Comparison of ENCODE assay signal across 16 cellular contexts in the genomic region with DNA sequence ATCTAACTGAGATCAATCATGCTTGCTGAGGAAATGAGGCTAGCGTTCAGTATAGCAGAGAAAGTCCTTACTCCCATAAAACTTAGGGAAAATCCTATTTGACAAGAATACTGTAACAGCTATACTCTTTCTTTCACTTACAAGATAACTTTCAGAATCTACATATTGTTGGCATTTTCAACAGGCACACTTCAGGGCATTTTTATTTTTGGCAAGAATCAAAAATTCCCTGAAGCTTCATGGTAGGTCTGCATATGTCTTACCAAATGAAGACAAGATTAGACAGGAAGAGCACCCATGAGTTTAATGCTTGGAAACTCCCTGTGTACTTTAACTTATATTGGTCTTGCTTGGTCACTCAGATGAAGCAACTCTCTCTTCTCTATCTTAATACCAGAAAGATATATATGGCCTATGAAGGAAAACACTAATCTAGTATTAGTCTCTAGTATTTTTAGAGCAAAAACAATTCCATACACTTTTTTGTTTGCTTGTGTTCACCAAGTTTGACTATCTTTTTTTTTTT.
DNase-seq lines count a peak whose midpoint lies in the region; ATAC-seq, FAIRE-seq and TF ChIP-seq lines count a peak whose summit lies in the region.
"Had no signal": no experiment of that assay in that cellular context is flagged by ENCODE, and none has a peak within 500 bp of the region (broad histone marks: within the 10 kb centered on the region; RNA-seq: fewer than 3 reads in every experiment).

No MANE protein-coding gene starts in this region.

- H3K4me1 ChIP-seq in OCI-LY3 (ENCODE audit: low read length): peaks cover 17% of the 10 kb centered on the region
- H3K4me1 ChIP-seq in mucosa of descending colon (ENCODE audit: low read depth): no peaks in the 10 kb centered on the region
- H3K4me1 ChIP-seq in HAP-1: no peaks in the 10 kb centered on the region
- H3K4me1 ChIP-seq in A673 (ENCODE audit: insufficient read depth, low read length, poor library complexity, severe bottlenecking): no peaks in the 10 kb centered on the region
- H3K4me1 ChIP-seq in body of pancreas: no peaks in the 10 kb centered on the region

- in situ Hi-C loops in HAP-1 (cut with MboI; ENCODE audit: low sequenced_read_pairs): no loop called here

- WGBS in body of pancreas, 2 donors: 68 to 83% methylated on average over 1 of the region's 1 CpG

- BruUV-seq in A673 (replicated peaks; lab: Mats Ljungman, UMichigan): no TSS peak

- no peaks in the 10 kb centered on the region for H3K9me3 ChIP-seq in OCI-LY3 (ENCODE audit: insufficient read depth, low read length)
- H3K9me3 ChIP-seq in mucosa of descending colon: no peaks in the 10 kb centered on the region
- H3K9me3 ChIP-seq in HAP-1: no peaks in the 10 kb centered on the region
- no peaks in the 10 kb centered on the region for H3K9me3 ChIP-seq in A673 (ENCODE audit: low read depth, low read length, poor library complexity, severe bottlenecking)
- no peaks in the 10 kb centered on the region for H3K9me3 ChIP-seq in body of pancreas
- H3K9me3 ChIP-seq: MG63 had no signal

- H3K27me3 ChIP-seq in OCI-LY3 (ENCODE audit: low read depth, low read length): no peaks in the 10 kb centered on the region
- H3K27me3 ChIP-seq in HAP-1 (ENCODE audit: low read depth): no peaks in the 10 kb centered on the region
- H3K27me3 ChIP-seq in A673 (replicated peaks; ENCODE audit: insufficient read depth, low read depth, low read length, poor library complexity): no peaks in the 10 kb centered on the region
- no peaks in the 10 kb centered on the region for H3K27me3 ChIP-seq in body of pancreas
- H3K27me3 ChIP-seq: brain microvascular endothelial cell, MG63 had no signal

- POLR2A ChIA-PET in A673 (lab: Charles Lee; ENCODE audit: low non-redundant PET): no interaction called here

- DNase-seq in CD14-positive monocyte (ENCODE audit: low spot score) (no peak), GM19239 (ENCODE audit: insufficient read length, low spot score) (no peak), mucosa of descending colon (no peak), HAP-1 (ENCODE audit: low spot score in 2 of 2) (no peak), A673 (ENCODE audit: low spot score) (no peak), hippocampal formation (lab: John Stamatoyannopoulos, UW) (no peak), body of pancreas (no peak)
- DNase-seq: activated CD8-positive, alpha-beta memory T cell treated with anti-CD3 and anti-CD28 coated beads, Interleukin-2, amount 10 ng/mL, durations not matched to agents 7 days and 5 days; activated naive CD4-positive, alpha-beta T cell treated with Interleukin-2 at 50 U/mL for 16 hours; brain microvascular endothelial cell; natural killer cell; NCI-H2107; NCI-H748 treated with DMSO at 0.1 percent for 48 hours had no signal

- peaks cover 35% of the 10 kb centered on the region for H3K4me1 Mint-ChIP-seq in CD14-positive monocyte
- H3K4me1 Mint-ChIP-seq: natural killer cell had no signal

- peak; percentile 44 for FAIRE-seq in GM19239 (lab: Jason Lieb, UNC)
- FAIRE-seq: HTR-8/SVneo had no signal

- H3K36me3 Mint-ChIP-seq in CD14-positive monocyte: peaks cover 3 to 8% of the 10 kb centered on the region in 2 donors
- H3K36me3 Mint-ChIP-seq: natural killer cell had no signal

- peaks cover 0 to 2% (median 0%) of the 10 kb centered on the region in 3 donors for H3K27me3 Mint-ChIP-seq in CD14-positive monocyte (ENCODE audit: low read depth in 3 of 3)
- H3K27me3 Mint-ChIP-seq: activated CD8-positive, alpha-beta memory T cell treated with anti-CD3 and anti-CD28 coated beads, Interleukin-2, amount 10 ng/mL, durations not matched to agents 7 days and 5 days had no signal

- H3K27ac Mint-ChIP-seq in CD14-positive monocyte: peak overlapping the region; percentile 88 to 96 (median 95)
- H3K27ac Mint-ChIP-seq: activated CD8-positive, alpha-beta memory T cell treated with anti-CD3 and anti-CD28 coated beads, Interleukin-2, amount 10 ng/mL, durations not matched to agents 7 days and 5 days; natural killer cell had no signal

- ATAC-seq in mucosa of descending colon (peak; percentile 43), body of pancreas (no peak)
- ATAC-seq: activated CD8-positive, alpha-beta memory T cell treated with anti-CD3 and anti-CD28 coated beads, Interleukin-2, amount 10 ng/mL, durations not matched to agents 7 days and 5 days had no signal

- H2AFZ ChIP-seq in OCI-LY3 (ENCODE audit: low read depth, low read length): no peak overlapping the region

- H3K36me3 ChIP-seq in OCI-LY3 (replicated peaks; ENCODE audit: low read depth, low read length): peaks cover 50% of the 10 kb centered on the region
- no peaks in the 10 kb centered on the region for H3K36me3 ChIP-seq in mucosa of descending colon (ENCODE audit: low read depth)
- no peaks in the 10 kb centered on the region for H3K36me3 ChIP-seq in HAP-1 (replicated peaks)
- H3K36me3 ChIP-seq in A673 (ENCODE audit: insufficient read depth, low read length, poor library complexity, severe bottlenecking): no peaks in the 10 kb centered on the region
- no peaks in the 10 kb centered on the region for H3K36me3 ChIP-seq in body of pancreas (replicated peaks in 1 of 2; ENCODE audit: insufficient read depth in 1 of 2, low read depth in 2 of 2)
- H3K36me3 ChIP-seq: brain microvascular endothelial cell, MG63 had no signal

- H4K20me1 ChIP-seq in OCI-LY3 (ENCODE audit: insufficient read depth, low read length): peaks cover 70% of the 10 kb centered on the region

- no peak overlapping the region for H3K4me3 ChIP-seq in OCI-LY3 (ENCODE audit: low read length)
- H3K4me3 ChIP-seq in mucosa of descending colon: no peak overlapping the region
- no peak overlapping the region for H3K4me3 ChIP-seq in HAP-1
- no peak overlapping the region for H3K4me3 ChIP-seq in A673 (ENCODE audit: low read depth, low read length, poor library complexity, severe bottlenecking)
- H3K4me3 ChIP-seq in body of pancreas: no peak overlapping the region
- H3K4me3 ChIP-seq: MG63 had no signal

- H3K9ac ChIP-seq in OCI-LY3 (ENCODE audit: low read length): no peak overlapping the region

- TF ChIP-seq POLR2A in body of pancreas (IDR thresholded peaks at IDR 0.05): no peak

- no peaks in the 10 kb centered on the region for H3K9me3 Mint-ChIP-seq in CD14-positive monocyte
- H3K9me3 Mint-ChIP-seq: natural killer cell had no signal

- H3K27ac ChIP-seq in OCI-LY3 (ENCODE audit: low read length) (peak overlapping the region; percentile 31), A673 (ENCODE audit: low read depth, low read length, poor library complexity, severe bottlenecking) (no peak overlapping the region), body of pancreas (no peak overlapping the region)
- H3K27ac ChIP-seq: brain microvascular endothelial cell had no signal

- no peak overlapping the region for H3K4me2 ChIP-seq in OCI-LY3 (ENCODE audit: low read length)

- intact Hi-C loops in CD14-positive monocyte (cut with micrococcal nuclease) (no loop called here), mucosa of descending colon (cut with DNase I, micrococcal nuclease) (no loop called here), A673 (cut with micrococcal nuclease; ENCODE audit: unreplicated experiment) (no loop called here), body of pancreas (cut with DNase I) (no loop called here)

- CTCF ChIA-PET in A673 (lab: Charles Lee): no interaction called here

- no peak overlapping the region for H3K4me3 Mint-ChIP-seq in CD14-positive monocyte
- H3K4me3 Mint-ChIP-seq: activated CD8-positive, alpha-beta memory T cell treated with anti-CD3 and anti-CD28 coated beads, Interleukin-2, amount 10 ng/mL, durations not matched to agents 7 days and 5 days; natural killer cell had no signal

- no peak for TF ChIP-seq CTCF in CD14-positive monocyte (IDR thresholded peaks at IDR 0.05)
- TF ChIP-seq CTCF in OCI-LY3 (IDR thresholded peaks at IDR 0.05; ENCODE audit: low read depth, low read length): no peak
- no peak for TF ChIP-seq CTCF in mucosa of descending colon (IDR thresholded peaks at IDR 0.05)
- no peak for TF ChIP-seq CTCF in A673 (conservative IDR thresholded peaks at IDR 0.05; ENCODE audit: low read depth, low read length)
- TF ChIP-seq CTCF in body of pancreas (IDR thresholded peaks at IDR 0.05): no peak

- peaks cover 96% of the 10 kb centered on the region for H3K79me2 ChIP-seq in OCI-LY3 (ENCODE audit: low read length)
